Comparison of ENCODE assay signal across 12 cellular contexts in the genomic region with DNA sequence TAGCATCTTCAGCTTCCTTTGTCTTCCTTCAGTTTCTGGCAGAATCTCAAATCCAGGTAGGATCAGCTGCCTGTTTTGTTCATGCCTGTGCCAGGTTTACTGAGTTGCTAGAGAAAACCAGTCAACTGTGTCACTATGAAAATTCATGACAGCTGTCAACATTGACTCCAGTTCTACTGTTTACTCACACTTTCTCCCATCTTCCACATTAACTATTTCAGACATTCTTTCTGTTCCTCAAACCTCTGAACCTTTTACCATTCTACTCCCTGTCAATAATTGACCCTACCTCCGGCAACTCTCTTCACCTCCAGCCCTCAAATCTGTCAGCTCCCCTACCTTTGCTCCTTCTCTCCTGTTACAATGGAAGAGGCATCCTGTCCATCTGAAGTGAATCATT. TPM values are rescaled to one million over a fixed set of nuclear protein-coding genes. Genes with fewer than 3 reads are reported as not detected.
DNase-seq lines count a peak whose midpoint lies in the region; ATAC-seq and TF ChIP-seq lines count a peak whose summit lies in the region.
"Had no signal": no experiment of that assay in that cellular context is flagged by ENCODE, and none has a peak within 500 bp of the region (broad histone marks: within the 10 kb centered on the region; RNA-seq: fewer than 3 reads in every experiment).

No MANE protein-coding gene starts in this region.

- H3F3A ChIP-seq in DOHH2 (ENCODE audit: control insufficient read depth, insufficient read depth): no peaks in the 10 kb centered on the region

- H3K36me3 Mint-ChIP-seq in activated T-helper 17 cell treated with anti-CD3 and anti-CD28 coated beads, Interleukin-2, amount 50 U/mL, for 72 hours (ENCODE audit: low read depth): peaks cover 19% of the 10 kb centered on the region

- H3K4me1 Mint-ChIP-seq in activated T-helper 17 cell treated with anti-CD3 and anti-CD28 coated beads, Interleukin-2, amount 50 U/mL, for 72 hours: peaks cover 15% of the 10 kb centered on the region

- H3K79me2 ChIP-seq in DOHH2 (ENCODE audit: control insufficient read depth, low read length): peaks cover 67% of the 10 kb centered on the region

- ATAC-seq in GM19463 (IDR thresholded peaks at IDR 0.05; ENCODE audit: unreplicated experiment): peak; percentile 86
- peak; percentile 73 for ATAC-seq in HG03039 (IDR thresholded peaks at IDR 0.05; ENCODE audit: unreplicated experiment)
- no peak for ATAC-seq in activated T-helper 17 cell treated with anti-CD3 and anti-CD28 coated beads, Interleukin-2, amount 50 U/mL, for 72 hours (replicated peaks)

- peaks cover 21% of the 10 kb centered on the region for H3K4me1 ChIP-seq in DOHH2 (ENCODE audit: control insufficient read depth, low read length)
- H3K4me1 ChIP-seq: BLaER1 had no signal

- no peak overlapping the region for H3K27ac Mint-ChIP-seq in activated T-helper 17 cell treated with anti-CD3 and anti-CD28 coated beads, Interleukin-2, amount 50 U/mL, for 72 hours

- H3K36me3 ChIP-seq in DOHH2 (ENCODE audit: control insufficient read depth, low read length): peaks cover 20% of the 10 kb centered on the region
- H3K36me3 ChIP-seq: BLaER1 had no signal

- DNase-seq in NCI-H2196 treated with DMSO at 0.1 percent for 48 hours (lab: John Stamatoyannopoulos, UW; ENCODE audit: unreplicated experiment) (peak; percentile 13), medulla oblongata (ENCODE audit: extremely low spot score) (no peak), Ammon's horn (ENCODE audit: low spot score) (no peak)
- DNase-seq in activated CD4-positive, alpha-beta T cell treated with anti-CD3 and anti-CD28 coated beads, Interleukin-2, amount 50 U/mL, for 4 hours: no peak
- DNase-seq: head of caudate nucleus, SHP77 had no signal

- peaks cover 4% of the 10 kb centered on the region; the same call in 1 of the 2 replicates for H4K20me1 ChIP-seq in DOHH2 (ENCODE audit: control insufficient read depth, insufficient read depth, low read depth, low read length)
- H4K20me1 ChIP-seq: BLaER1 had no signal

- H3K9me3 ChIP-seq in DOHH2 (ENCODE audit: control insufficient read depth, insufficient read depth, low read length): no peaks in the 10 kb centered on the region
- H3K9me3 ChIP-seq: BLaER1 had no signal

- no peak overlapping the region for H3K27ac ChIP-seq in DOHH2 (ENCODE audit: low read depth, low read length)
- H3K27ac ChIP-seq: BLaER1, KMS-11 had no signal

- no peaks in the 10 kb centered on the region for H3K9me2 ChIP-seq in DOHH2 (replicated peaks; ENCODE audit: control insufficient read depth, low read length)

- H3K9me3 Mint-ChIP-seq in activated T-helper 17 cell treated with anti-CD3 and anti-CD28 coated beads, Interleukin-2, amount 50 U/mL, for 72 hours: no peaks in the 10 kb centered on the region

- H3K4me3 Mint-ChIP-seq in activated T-helper 17 cell treated with anti-CD3 and anti-CD28 coated beads, Interleukin-2, amount 50 U/mL, for 72 hours: no peak overlapping the region

- no peaks in the 10 kb centered on the region for H3K27me3 ChIP-seq in DOHH2 (ENCODE audit: control insufficient read depth, low read length)
- H3K27me3 ChIP-seq: BLaER1 had no signal

- H3K4me2 ChIP-seq in DOHH2 (ENCODE audit: low read length): peak overlapping the region; percentile 15
- H3K4me2 ChIP-seq: BLaER1, KMS-11 had no signal

- no peaks in the 10 kb centered on the region for H3K27me3 Mint-ChIP-seq in activated T-helper 17 cell treated with anti-CD3 and anti-CD28 coated beads, Interleukin-2, amount 50 U/mL, for 72 hours

- no peak overlapping the region for H3K4me3 ChIP-seq in DOHH2 (ENCODE audit: low read length)
- H3K4me3 ChIP-seq: BLaER1 had no signal

- no peak for TF ChIP-seq CTCF in DOHH2 (IDR thresholded peaks at IDR 0.05; ENCODE audit: low read depth, low read length, poor library complexity, severe bottlenecking)

RNA-seq across cellular contexts. Expression of a gene that starts 8.5 kb away (rescaled TPM):
- total RNA-seq in activated T-helper 17 cell treated with anti-CD3 and anti-CD28 coated beads, Interleukin-2, amount 50 U/mL, for 72 hours: 1 to 10 TPM; 7.4 to 9.1 TPM

RNA-seq across cellular contexts. Expression of a gene that starts 32.5 kb away (rescaled TPM):
- under 1 TPM in 1 of 2 donors, not detected in 1; 0.45 TPM for total RNA-seq in activated T-helper 17 cell treated with anti-CD3 and anti-CD28 coated beads, Interleukin-2, amount 50 U/mL, for 72 hours
